ENCODE assay signal across 1 cellular context in genomic region chr11:72752088-72752914, GRCh38.
TF ChIP-seq lines count a peak whose summit lies in the region.

ARAP1 (minus strand) TSS chr11:72752408; CDS start chr11:72727128, 25,280 bp downstream.

TF ChIP-seq in K562, 482 proteins besides CTCF, POLR2A, EP300 and RAD21 (continued from another document and continues in another):
- TF ChIP-seq, protein P1, sequence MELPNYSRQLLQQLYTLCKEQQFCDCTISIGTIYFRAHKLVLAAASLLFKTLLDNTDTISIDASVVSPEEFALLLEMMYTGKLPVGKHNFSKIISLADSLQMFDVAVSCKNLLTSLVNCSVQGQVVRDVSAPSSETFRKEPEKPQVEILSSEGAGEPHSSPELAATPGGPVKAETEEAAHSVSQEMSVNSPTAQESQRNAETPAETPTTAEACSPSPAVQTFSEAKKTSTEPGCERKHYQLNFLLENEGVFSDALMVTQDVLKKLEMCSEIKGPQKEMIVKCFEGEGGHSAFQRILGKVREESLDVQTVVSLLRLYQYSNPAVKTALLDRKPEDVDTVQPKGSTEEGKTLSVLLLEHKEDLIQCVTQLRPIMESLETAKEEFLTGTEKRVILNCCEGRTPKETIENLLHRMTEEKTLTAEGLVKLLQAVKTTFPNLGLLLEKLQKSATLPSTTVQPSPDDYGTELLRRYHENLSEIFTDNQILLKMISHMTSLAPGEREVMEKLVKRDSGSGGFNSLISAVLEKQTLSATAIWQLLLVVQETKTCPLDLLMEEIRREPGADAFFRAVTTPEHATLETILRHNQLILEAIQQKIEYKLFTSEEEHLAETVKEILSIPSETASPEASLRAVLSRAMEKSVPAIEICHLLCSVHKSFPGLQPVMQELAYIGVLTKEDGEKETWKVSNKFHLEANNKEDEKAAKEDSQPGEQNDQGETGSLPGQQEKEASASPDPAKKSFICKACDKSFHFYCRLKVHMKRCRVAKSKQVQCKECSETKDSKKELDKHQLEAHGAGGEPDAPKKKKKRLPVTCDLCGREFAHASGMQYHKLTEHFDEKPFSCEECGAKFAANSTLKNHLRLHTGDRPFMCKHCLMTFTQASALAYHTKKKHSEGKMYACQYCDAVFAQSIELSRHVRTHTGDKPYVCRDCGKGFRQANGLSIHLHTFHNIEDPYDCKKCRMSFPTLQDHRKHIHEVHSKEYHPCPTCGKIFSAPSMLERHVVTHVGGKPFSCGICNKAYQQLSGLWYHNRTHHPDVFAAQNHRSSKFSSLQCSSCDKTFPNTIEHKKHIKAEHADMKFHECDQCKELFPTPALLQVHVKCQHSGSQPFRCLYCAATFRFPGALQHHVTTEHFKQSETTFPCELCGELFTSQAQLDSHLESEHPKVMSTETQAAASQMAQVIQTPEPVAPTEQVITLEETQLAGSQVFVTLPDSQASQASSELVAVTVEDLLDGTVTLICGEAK (IDR thresholded peaks at IDR 0.05): peak; percentile 23; the same call in 1 of the 2 replicates
- TF ChIP-seq, protein P1 (CRISPR knock-in tag; IDR thresholded peaks at IDR 0.05): no peak
- TF ChIP-seq DPF2 (IDR thresholded peaks at IDR 0.05) (peak; percentile 47), ZNF12 (CRISPR knock-in tag; IDR thresholded peaks at IDR 0.05) (no peak), SPI1 (IDR thresholded peaks at IDR 0.05; ENCODE audit: borderline replicate concordance, low read depth, low read length) (no peak), ZNF511 (CRISPR knock-in tag; IDR thresholded peaks at IDR 0.05) (0 out of 2 replicates have a peak, but pooled peaks have one; percentile 11), MXI1 (IDR thresholded peaks at IDR 0.05; ENCODE audit: low read depth, low read length) (peak; percentile 40; the same call in 1 of the 2 replicates), FOXK2 (conservative IDR thresholded peaks at IDR 0.05 in 1 of 2, IDR thresholded peaks at IDR 0.05 in 1 of 2; ENCODE audit: low read depth in 2 of 2) (0 out of 4 replicates have a peak, but pooled peaks of 1 of the 2 experiments have one; percentile 51), ELF1 (tag; IDR thresholded peaks at IDR 0.05) (peak; percentile 66; the same call in 1 of the 2 replicates), POLR2B (IDR thresholded peaks at IDR 0.05; ENCODE audit: low read depth, partially characterized antibody) (peak; percentile 11), TEAD1 (CRISPR knock-in tag; IDR thresholded peaks at IDR 0.05) (no peak), PRDM10 (IDR thresholded peaks at IDR 0.05; ENCODE audit: partially characterized antibody) (peak; percentile 96), NKRF (IDR thresholded peaks at IDR 0.05; ENCODE audit: borderline replicate concordance) (peak; percentile 72), BHLHE40 (IDR thresholded peaks at IDR 0.05; ENCODE audit: low read length) (peak; percentile 74), NR4A1 (CRISPR knock-in tag; IDR thresholded peaks at IDR 0.05) (0 out of 2 replicates have a peak, but pooled peaks have one; percentile 23), NR4A1 (tag; IDR thresholded peaks at IDR 0.05) (0 out of 2 replicates have a peak, but pooled peaks have one; percentile 50), NCOA6 (IDR thresholded peaks at IDR 0.05) (no peak), ATF1 (CRISPR knock-in tag; IDR thresholded peaks at IDR 0.05) (no peak), ATF1 (tag; IDR thresholded peaks at IDR 0.05) (0 out of 2 replicates have a peak, but pooled peaks have one; percentile 6), PTTG1 (tag; IDR thresholded peaks at IDR 0.05; ENCODE audit: low read depth) (no peak), SMARCC2 (IDR thresholded peaks at IDR 0.05; ENCODE audit: low read depth) (no peak), SP2 (IDR thresholded peaks at IDR 0.05; ENCODE audit: extremely low read depth, low read depth, low read length, poor library complexity, severe bottlenecking) (no peak), GABPA (tag; conservative IDR thresholded peaks at IDR 0.05; ENCODE audit: low read depth) (peak; percentile 66), PHF8 (IDR thresholded peaks at IDR 0.05; ENCODE audit: borderline replicate concordance, low read length) (peak; percentile 71; the same call in 1 of the 2 replicates), MAZ (CRISPR knock-in tag; conservative IDR thresholded peaks at IDR 0.05 in 1 of 2, IDR thresholded peaks at IDR 0.05 in 1 of 2) (peak; percentile 54 to 66; a peak in 3 of 4 replicates), ZNF830 (CRISPR knock-in tag; IDR thresholded peaks at IDR 0.05) (0 out of 2 replicates have a peak, but pooled peaks have one; percentile 54), CHD4 (IDR thresholded peaks at IDR 0.05; ENCODE audit: insufficient read depth, insufficient replicate concordance, low read depth, low read length, poor library complexity, severe bottlenecking) (peak; percentile 83), YY1 (IDR thresholded peaks at IDR 0.05; ENCODE audit: borderline replicate concordance in 1 of 3, control insufficient read depth in 1 of 3, extremely low read depth in 1 of 3, insufficient read depth in 3 of 3, insufficient read length in 1 of 3, insufficient replicate concordance in 2 of 3, low read depth in 1 of 3, low read length in 2 of 3) (peak in 1 of 3 experiments; percentile 11), FOXJ2 (tag; IDR thresholded peaks at IDR 0.05) (no peak; the same call in 1 of the 2 replicates), KDM1A (IDR thresholded peaks at IDR 0.05) (peak; percentile 75 to 79), RAD51 (IDR thresholded peaks at IDR 0.05; ENCODE audit: borderline replicate concordance, low read depth) (peak; percentile 94), PHF20 (IDR thresholded peaks at IDR 0.05; ENCODE audit: partially characterized antibody) (peak; percentile 66), SUPT5H (IDR thresholded peaks at IDR 0.05) (peak; percentile 61), PKNOX1 (IDR thresholded peaks at IDR 0.05) (peak; percentile 56), ZBTB7A (IDR thresholded peaks at IDR 0.05; ENCODE audit: borderline replicate concordance, control insufficient read depth, low read depth, low read length) (peak; percentile 94), ZNF24 (IDR thresholded peaks at IDR 0.05) (no peak), ZFP91 (CRISPR knock-in tag; IDR thresholded peaks at IDR 0.05) (no peak), TAL1 (IDR thresholded peaks at IDR 0.05) (no peak), CBX1 (IDR thresholded peaks at IDR 0.05; ENCODE audit: low read depth) (peak; percentile 82; the same call in 1 of the 2 replicates)
- TF ChIP-seq, protein P2, sequence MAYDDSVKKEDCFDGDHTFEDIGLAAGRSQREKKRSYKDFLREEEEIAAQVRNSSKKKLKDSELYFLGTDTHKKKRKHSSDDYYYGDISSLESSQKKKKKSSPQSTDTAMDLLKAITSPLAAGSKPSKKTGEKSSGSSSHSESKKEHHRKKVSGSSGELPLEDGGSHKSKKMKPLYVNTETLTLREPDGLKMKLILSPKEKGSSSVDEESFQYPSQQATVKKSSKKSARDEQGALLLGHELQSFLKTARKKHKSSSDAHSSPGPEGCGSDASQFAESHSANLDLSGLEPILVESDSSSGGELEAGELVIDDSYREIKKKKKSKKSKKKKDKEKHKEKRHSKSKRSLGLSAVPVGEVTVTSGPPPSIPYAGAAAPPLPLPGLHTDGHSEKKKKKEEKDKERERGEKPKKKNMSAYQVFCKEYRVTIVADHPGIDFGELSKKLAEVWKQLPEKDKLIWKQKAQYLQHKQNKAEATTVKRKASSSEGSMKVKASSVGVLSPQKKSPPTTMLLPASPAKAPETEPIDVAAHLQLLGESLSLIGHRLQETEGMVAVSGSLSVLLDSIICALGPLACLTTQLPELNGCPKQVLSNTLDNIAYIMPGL (CRISPR knock-in tag; IDR thresholded peaks at IDR 0.05): 0 out of 2 replicates have a peak, but pooled peaks have one; percentile 29
- TF ChIP-seq, protein P3, sequence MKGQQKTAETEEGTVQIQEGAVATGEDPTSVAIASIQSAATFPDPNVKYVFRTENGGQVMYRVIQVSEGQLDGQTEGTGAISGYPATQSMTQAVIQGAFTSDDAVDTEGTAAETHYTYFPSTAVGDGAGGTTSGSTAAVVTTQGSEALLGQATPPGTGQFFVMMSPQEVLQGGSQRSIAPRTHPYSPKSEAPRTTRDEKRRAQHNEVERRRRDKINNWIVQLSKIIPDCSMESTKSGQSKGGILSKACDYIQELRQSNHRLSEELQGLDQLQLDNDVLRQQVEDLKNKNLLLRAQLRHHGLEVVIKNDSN (CRISPR knock-in tag; IDR thresholded peaks at IDR 0.05): peak; percentile 95
